ENCODE assay signal across 31 cellular contexts in genomic region chr16:78515421-78515820, GRCh38.
"Had no signal": no experiment of that assay in that cellular context is flagged by ENCODE, and none has a peak within 500 bp of the region (broad histone marks: within the 10 kb centered on the region; RNA-seq: fewer than 3 reads in every experiment).

No MANE protein-coding gene starts in this region.

- DNase-seq: activated B cell treated with CpG ODN at 0.5 μM for 24 hours; activated CD4-positive, alpha-beta T cell treated with anti-CD3 and anti-CD28 coated beads for 48 hours; activated CD4-positive, alpha-beta T cell treated with anti-CD3 and anti-CD28 coated beads, Interleukin-2, amount 50 U/mL, for 1 hour; activated CD4-positive, alpha-beta T cell treated with anti-CD3 and anti-CD28 coated beads, Interleukin-2, amount 50 U/mL, for 48 hours; activated CD8-positive, alpha-beta memory T cell treated with anti-CD3 and anti-CD28 coated beads for 24 hours; activated CD8-positive, alpha-beta T cell treated with anti-CD3 and anti-CD28 coated beads for 36 hours; activated effector memory CD4-positive, alpha-beta T cell treated with Interleukin-2 at 50 U/mL for 16 hours; activated gamma-delta T cell treated with Interleukin-2 at 50 U/mL for 16 hours; activated naive CD4-positive, alpha-beta T cell treated with anti-CD3 and anti-CD28 coated beads, Interleukin-2, amount 50 U/mL, for 16 hours; activated naive CD4-positive, alpha-beta T cell treated with Interleukin-2 at 50 U/mL for 16 hours; activated T-cell treated with anti-CD3 and anti-CD28 coated beads, Interleukin-2, amount 50 U/mL, for 4 hours; amniotic stem cell; anterior cingulate cortex; brain microvascular endothelial cell; effector memory CD4-positive, alpha-beta T cell; endodermal cell; foreskin fibroblast; gastrocnemius medialis; glutamatergic neuron; heart left ventricle; T-helper 1 cell; T-helper 17 cell; T1000; WERI-Rb-1 had no signal

- H3K27ac ChIP-seq: brain microvascular endothelial cell, coronary artery, dorsolateral prefrontal cortex, gastrocnemius medialis, heart left ventricle, WERI-Rb-1 had no signal

- H3K4me3 Mint-ChIP-seq: activated B cell treated with CpG ODN at 0.5 μM for 24 hours; activated CD8-positive, alpha-beta T cell treated with anti-CD3 and anti-CD28 coated beads for 36 hours; activated naive CD8-positive, alpha-beta T cell; activated T-cell treated with anti-CD3 and anti-CD28 coated beads, Interleukin-2, amount 50 U/mL, for 4 hours; activated T-helper 17 cell treated with anti-CD3 and anti-CD28 coated beads, Interleukin-2, amount 50 U/mL, for 72 hours; central memory CD8-positive, alpha-beta T cell; dendritic cell treated with granulocyte-macrophage colony-stimulating factor and Interleukin-4, amounts not matched to agents 40 ng/mL and 50 ng/mL, for 4 days; endodermal cell; T-helper 17 cell; T-helper 2 cell treated with Interferon-gamma antibody and Interleukin-4, amounts not matched to agents 5 μg/mL and 100 μg/mL, for 36 hours had no signal

- H3K9me3 ChIP-seq: gastrocnemius medialis, heart left ventricle had no signal

- H3K27me3 ChIP-seq: brain microvascular endothelial cell, dorsolateral prefrontal cortex, gastrocnemius medialis, heart left ventricle had no signal

- H3K27me3 Mint-ChIP-seq: activated B cell treated with CpG ODN at 0.5 μM for 24 hours; activated CD8-positive, alpha-beta T cell treated with anti-CD3 and anti-CD28 coated beads for 36 hours; activated naive CD8-positive, alpha-beta T cell; activated T-helper 17 cell treated with anti-CD3 and anti-CD28 coated beads, Interleukin-2, amount 50 U/mL, for 72 hours; central memory CD8-positive, alpha-beta T cell; dendritic cell treated with granulocyte-macrophage colony-stimulating factor and Interleukin-4, amounts not matched to agents 40 ng/mL and 50 ng/mL, for 4 days; T-helper 17 cell had no signal

- H3K9me3 Mint-ChIP-seq: activated B cell treated with CpG ODN at 0.5 μM for 24 hours; activated CD8-positive, alpha-beta T cell treated with anti-CD3 and anti-CD28 coated beads for 36 hours; activated T-cell treated with anti-CD3 and anti-CD28 coated beads, Interleukin-2, amount 50 U/mL, for 4 hours; activated T-helper 17 cell treated with anti-CD3 and anti-CD28 coated beads, Interleukin-2, amount 50 U/mL, for 72 hours; central memory CD8-positive, alpha-beta T cell; dendritic cell treated with granulocyte-macrophage colony-stimulating factor and Interleukin-4, amounts not matched to agents 40 ng/mL and 50 ng/mL, for 4 days; endodermal cell; T-helper 2 cell treated with Interferon-gamma antibody and Interleukin-4, amounts not matched to agents 5 μg/mL and 100 μg/mL, for 36 hours had no signal

- H3K4me1 Mint-ChIP-seq: activated B cell treated with CpG ODN at 0.5 μM for 24 hours; activated T-helper 17 cell treated with anti-CD3 and anti-CD28 coated beads, Interleukin-2, amount 50 U/mL, for 72 hours; central memory CD8-positive, alpha-beta T cell; endodermal cell; T-helper 17 cell had no signal

- H3K4me3 ChIP-seq: coronary artery, dorsolateral prefrontal cortex, gastrocnemius medialis, heart left ventricle had no signal

- H3K27ac Mint-ChIP-seq: activated B cell treated with CpG ODN at 0.5 μM for 24 hours; activated CD8-positive, alpha-beta T cell treated with anti-CD3 and anti-CD28 coated beads for 36 hours; activated naive CD8-positive, alpha-beta T cell; activated T-helper 17 cell treated with anti-CD3 and anti-CD28 coated beads, Interleukin-2, amount 50 U/mL, for 72 hours; dendritic cell treated with granulocyte-macrophage colony-stimulating factor and Interleukin-4, amounts not matched to agents 40 ng/mL and 50 ng/mL, for 4 days; endodermal cell; T-helper 17 cell; T-helper 2 cell treated with Interferon-gamma antibody and Interleukin-4, amounts not matched to agents 5 μg/mL and 100 μg/mL, for 36 hours had no signal

- H3K4me1 ChIP-seq: heart left ventricle had no signal

- H3K36me3 ChIP-seq: brain microvascular endothelial cell, gastrocnemius medialis, heart left ventricle, WERI-Rb-1 had no signal
